8 cellular contexts compared by ENCODE assay signal in genomic region chr5:54229041-54229780, GRCh38.
A peak's percentile ranks its signal among the peaks of the same experiment; 100 is the strongest.
DNase-seq lines count a peak whose midpoint lies in the region; ATAC-seq and TF ChIP-seq lines count a peak whose summit lies in the region.

No MANE protein-coding gene starts in this region.

- H3K9me3 ChIP-seq in OCI-LY3 (ENCODE audit: insufficient read depth, low read length) = no peaks in the 10 kb centered on the region

- H3K4me3 Mint-ChIP-seq in neural crest cell = no peak overlapping the region

- H3K9me3 Mint-ChIP-seq in neural crest cell = no peaks in the 10 kb centered on the region

- peaks cover 4% of the 10 kb centered on the region; the same call in 1 of the 2 replicates for H3K4me1 ChIP-seq in OCI-LY3 (ENCODE audit: low read length)

- H3K36me3 Mint-ChIP-seq in neural crest cell (ENCODE audit: low read depth) = no peaks in the 10 kb centered on the region

- H3K4me3 ChIP-seq in OCI-LY3 (ENCODE audit: low read length) (no peak overlapping the region), fibroblast of mammary gland (ENCODE audit: control insufficient read depth, low read depth, low read length) (no peak overlapping the region)

- H3K79me2 ChIP-seq in OCI-LY3 (ENCODE audit: low read length) = no peaks in the 10 kb centered on the region

- H3K4me2 ChIP-seq in OCI-LY3 (ENCODE audit: low read length) = peak overlapping the region; percentile 36

- DNase-seq in COLO668 (lab: John Stamatoyannopoulos, UW; ENCODE audit: unreplicated experiment) (peak; percentile 48), activated T-cell treated with anti-CD3 and anti-CD28 coated beads for 48 hours (ENCODE audit: low read depth) (peak; percentile 52), fibroblast of mammary gland (ENCODE audit: low read depth) (peak; percentile 57), neural crest cell (ENCODE audit: low read depth, low spot score) (peak; percentile 69), stromal cell of bone marrow (ENCODE audit: low read depth) (peak; percentile 31)

- peak; percentile 80 for TF ChIP-seq CTCF in OCI-LY3 (IDR thresholded peaks at IDR 0.05; ENCODE audit: low read depth, low read length)
- TF ChIP-seq CTCF in fibroblast of mammary gland (conservative IDR thresholded peaks at IDR 0.05; ENCODE audit: control insufficient read depth, insufficient read depth, low read depth, low read length) = peak; percentile 95
- TF ChIP-seq CTCF in neural crest cell (conservative IDR thresholded peaks at IDR 0.05) = peak; percentile 91

- ATAC-seq in GM19351 (IDR thresholded peaks at IDR 0.05; ENCODE audit: unreplicated experiment) = peak; percentile 93
- peak; percentile 96 for ATAC-seq in HG03432 (IDR thresholded peaks at IDR 0.05; ENCODE audit: unreplicated experiment)

- no peaks in the 10 kb centered on the region for H3K27me3 ChIP-seq in OCI-LY3 (ENCODE audit: low read depth, low read length)

- no peak overlapping the region for H3K9ac ChIP-seq in OCI-LY3 (ENCODE audit: low read length)

- no peaks in the 10 kb centered on the region for H3K27me3 Mint-ChIP-seq in neural crest cell (ENCODE audit: low read depth)

- H3K27ac ChIP-seq in OCI-LY3 (ENCODE audit: low read length) = no peak overlapping the region

- no peaks in the 10 kb centered on the region for H4K20me1 ChIP-seq in OCI-LY3 (ENCODE audit: insufficient read depth, low read length)

- no peak overlapping the region for H3K27ac Mint-ChIP-seq in neural crest cell (ENCODE audit: unreplicated experiment)

- H2AFZ ChIP-seq in OCI-LY3 (ENCODE audit: low read depth, low read length) = no peak overlapping the region

- H3K4me1 Mint-ChIP-seq in neural crest cell = no peaks in the 10 kb centered on the region

- no peaks in the 10 kb centered on the region for H3K36me3 ChIP-seq in OCI-LY3 (replicated peaks; ENCODE audit: low read depth, low read length)
